Comparison of ENCODE assay signal across 19 cellular contexts in the genomic region with DNA sequence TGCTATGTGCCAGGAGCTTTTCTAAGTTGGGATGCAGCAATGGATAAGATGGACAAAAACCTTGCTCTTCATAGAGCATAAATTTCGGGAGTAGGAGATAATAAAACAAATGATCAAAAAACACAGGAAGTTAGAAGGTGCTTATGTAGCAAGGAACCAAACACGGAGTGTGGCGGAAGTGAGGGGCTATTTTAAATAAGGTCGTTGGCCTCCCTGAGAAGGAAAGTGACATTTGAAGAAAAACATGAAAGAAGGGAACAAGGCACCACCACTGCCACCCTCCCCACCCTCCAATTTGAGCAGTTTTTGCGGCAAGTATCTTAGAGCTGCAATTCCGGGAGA. TPM values are rescaled to one million over a fixed set of nuclear protein-coding genes. Genes with fewer than 3 reads are reported as not detected.
DNase-seq lines count a peak whose midpoint lies in the region; TF ChIP-seq lines count a peak whose summit lies in the region.
"Had no signal": no experiment of that assay in that cellular context is flagged by ENCODE, and none has a peak within 500 bp of the region (broad histone marks: within the 10 kb centered on the region; RNA-seq: fewer than 3 reads in every experiment).

No MANE protein-coding gene starts in this region.

- peak overlapping the region; percentile 65; the same call in 1 of the 2 replicates for H3K4me3 ChIP-seq in Karpas-422 (ENCODE audit: low read length)

- H3K79me2 ChIP-seq in Karpas-422 (ENCODE audit: low read length) = no peaks in the 10 kb centered on the region

- peaks cover 84% of the 10 kb centered on the region for H3K27me3 Mint-ChIP-seq in T-helper 1 cell treated with Interleukin-12 subunit alpha and Interleukin-12 subunit beta and Interleukin-4 antibody, amounts not matched to agents 30 μg/mL and 1 μg/mL, for 36 hours (ENCODE audit: low read depth)
- H3K27me3 Mint-ChIP-seq in activated naive CD8-positive, alpha-beta T cell treated with anti-CD3 and anti-CD28 coated beads for 36 hours = peaks cover 64% of the 10 kb centered on the region
- H3K27me3 Mint-ChIP-seq in nephron (ENCODE audit: low read depth) = peaks cover 96% of the 10 kb centered on the region

- H2AFZ ChIP-seq in Karpas-422 (ENCODE audit: low read length) = peak overlapping the region; percentile 84

- H3K4me3 Mint-ChIP-seq in T-helper 1 cell treated with Interleukin-12 subunit alpha and Interleukin-12 subunit beta and Interleukin-4 antibody, amounts not matched to agents 30 μg/mL and 1 μg/mL, for 36 hours = peak overlapping the region; percentile 11
- H3K4me3 Mint-ChIP-seq in activated naive CD8-positive, alpha-beta T cell treated with anti-CD3 and anti-CD28 coated beads for 36 hours = peak overlapping the region; percentile 72
- peak overlapping the region in 2 of 3 experiments; percentile 12 to 14 for H3K4me3 Mint-ChIP-seq in nephron
- H3K4me3 Mint-ChIP-seq: endodermal cell had no signal

- H3K36me3 Mint-ChIP-seq in T-helper 1 cell treated with Interleukin-12 subunit alpha and Interleukin-12 subunit beta and Interleukin-4 antibody, amounts not matched to agents 30 μg/mL and 1 μg/mL, for 36 hours (ENCODE audit: low read depth) = no peaks in the 10 kb centered on the region
- no peaks in the 10 kb centered on the region for H3K36me3 Mint-ChIP-seq in activated naive CD8-positive, alpha-beta T cell treated with anti-CD3 and anti-CD28 coated beads for 36 hours
- H3K36me3 Mint-ChIP-seq in nephron (ENCODE audit: low read depth) = no peaks in the 10 kb centered on the region

- H3K27ac ChIP-seq in Karpas-422 (ENCODE audit: low read length) = no peak overlapping the region
- H3K27ac ChIP-seq: breast epithelium, skin epidermis had no signal

- TF ChIP-seq CTCF in nephron (IDR thresholded peaks at IDR 0.05; ENCODE audit: unreplicated experiment in 3 of 3) (no peak), GM10248 (IDR thresholded peaks at IDR 0.05; ENCODE audit: control extremely low read depth, extremely low read depth, low read depth, missing control alignments) (no peak)

- H3K9me2 ChIP-seq in Karpas-422 (replicated peaks; ENCODE audit: insufficient read depth, low read length) = no peaks in the 10 kb centered on the region

- peak overlapping the region; percentile 75 for H3K4me2 ChIP-seq in Karpas-422 (ENCODE audit: low read depth, low read length, poor library complexity, severe bottlenecking)

- H3K4me1 ChIP-seq in Karpas-422 (ENCODE audit: low read length) = peaks cover 18% of the 10 kb centered on the region

- POLR2A ChIA-PET in GM10248 (lab: Yijun Ruan, JAX) = no interaction called here

- CTCF ChIA-PET in GM10248 (lab: Yijun Ruan, JAX) = interaction anchor here (1.1 to 1.9 kb wide), 6 partner anchors 10 to 256 kb away, joined by 4 to 6 read pairs (median 6); no protein-coding TSS in a partner anchor

- H3K9me3 Mint-ChIP-seq in T-helper 1 cell treated with Interleukin-12 subunit alpha and Interleukin-12 subunit beta and Interleukin-4 antibody, amounts not matched to agents 30 μg/mL and 1 μg/mL, for 36 hours = no peaks in the 10 kb centered on the region
- H3K9me3 Mint-ChIP-seq in activated naive CD8-positive, alpha-beta T cell treated with anti-CD3 and anti-CD28 coated beads for 36 hours = no peaks in the 10 kb centered on the region
- H3K9me3 Mint-ChIP-seq in nephron = peaks cover 17% of the 10 kb centered on the region
- H3K9me3 Mint-ChIP-seq: endodermal cell had no signal

- peak overlapping the region; percentile 52 for H3K9ac ChIP-seq in Karpas-422 (ENCODE audit: low read length)

- no peaks in the 10 kb centered on the region for H3K36me3 ChIP-seq in Karpas-422 (ENCODE audit: insufficient read depth, low read length)
- H3K36me3 ChIP-seq: breast epithelium had no signal

- H3K9me3 ChIP-seq in Karpas-422 (ENCODE audit: low read length) = no peaks in the 10 kb centered on the region
- H3K9me3 ChIP-seq: breast epithelium had no signal

- no peak overlapping the region for H3K27ac Mint-ChIP-seq in T-helper 1 cell treated with Interleukin-12 subunit alpha and Interleukin-12 subunit beta and Interleukin-4 antibody, amounts not matched to agents 30 μg/mL and 1 μg/mL, for 36 hours
- no peak overlapping the region for H3K27ac Mint-ChIP-seq in activated naive CD8-positive, alpha-beta T cell treated with anti-CD3 and anti-CD28 coated beads for 36 hours
- no peak overlapping the region for H3K27ac Mint-ChIP-seq in nephron
- H3K27ac Mint-ChIP-seq: endodermal cell had no signal

- H3K4me1 Mint-ChIP-seq in T-helper 1 cell treated with Interleukin-12 subunit alpha and Interleukin-12 subunit beta and Interleukin-4 antibody, amounts not matched to agents 30 μg/mL and 1 μg/mL, for 36 hours (ENCODE audit: low read depth) = peaks cover 11% of the 10 kb centered on the region
- peaks cover 29% of the 10 kb centered on the region for H3K4me1 Mint-ChIP-seq in activated naive CD8-positive, alpha-beta T cell treated with anti-CD3 and anti-CD28 coated beads for 36 hours
- H3K4me1 Mint-ChIP-seq in nephron = peaks cover 24% of the 10 kb centered on the region

- no peaks in the 10 kb centered on the region for H3K27me3 ChIP-seq in Karpas-422 (ENCODE audit: low read length)

- DNase-seq in T-helper 1 cell (no peak), Karpas-422 (no peak), NCI-H2227 (lab: John Stamatoyannopoulos, UW; ENCODE audit: unreplicated experiment) (no peak), GM10248 (ENCODE audit: extremely low spot score) (no peak), GM19240 (ENCODE audit: insufficient read length, low spot score) (no peak)
- DNase-seq in activated naive CD8-positive, alpha-beta T cell treated with anti-CD3 and anti-CD28 coated beads for 36 hours = no peak
- DNase-seq: activated CD4-positive, CD25-positive, alpha-beta regulatory T cell; activated effector memory CD4-positive, alpha-beta T cell treated with Interleukin-2 at 50 U/mL for 16 hours; foreskin fibroblast; mesenchymal stem cell; NK-92 treated with Interleukin-12 subunit alpha and Interleukin-12 subunit beta, amount 100 ng/mL, for 24 hours had no signal

- H4K20me1 ChIP-seq in Karpas-422 (ENCODE audit: insufficient read depth, low read depth, low read length) = no peaks in the 10 kb centered on the region

RNA-seq across cellular contexts. Expression of a gene that starts 3.2 kb away (rescaled TPM):
- total RNA-seq in Karpas-422 (2014; rRNA removed; shearing (Covaris generic); ENCODE audit: low replicate concordance) = not detected in 2 replicates
- not detected for total RNA-seq in activated naive CD8-positive, alpha-beta T cell treated with anti-CD3 and anti-CD28 coated beads for 36 hours
- total RNA-seq: A172, breast epithelium, endodermal cell, M059J, osteocyte had no signal

Comparison
In these comparisons a context has a peak if more than half of its experiments do, and no peak if none do; other contexts are left out.
1. H3K4me3 Mint-ChIP-seq: peak in every context shown above with its lines; median percentile 72 in activated naive CD8-positive, alpha-beta T cell treated with anti-CD3 and anti-CD28 coated beads for 36 hours; 13 in nephron; 11 in T-helper 1 cell treated with Interleukin-12 subunit alpha and Interleukin-12 subunit beta and Interleukin-4 antibody, amounts not matched to agents 30 μg/mL and 1 μg/mL, for 36 hours.